In the genomic region with DNA sequence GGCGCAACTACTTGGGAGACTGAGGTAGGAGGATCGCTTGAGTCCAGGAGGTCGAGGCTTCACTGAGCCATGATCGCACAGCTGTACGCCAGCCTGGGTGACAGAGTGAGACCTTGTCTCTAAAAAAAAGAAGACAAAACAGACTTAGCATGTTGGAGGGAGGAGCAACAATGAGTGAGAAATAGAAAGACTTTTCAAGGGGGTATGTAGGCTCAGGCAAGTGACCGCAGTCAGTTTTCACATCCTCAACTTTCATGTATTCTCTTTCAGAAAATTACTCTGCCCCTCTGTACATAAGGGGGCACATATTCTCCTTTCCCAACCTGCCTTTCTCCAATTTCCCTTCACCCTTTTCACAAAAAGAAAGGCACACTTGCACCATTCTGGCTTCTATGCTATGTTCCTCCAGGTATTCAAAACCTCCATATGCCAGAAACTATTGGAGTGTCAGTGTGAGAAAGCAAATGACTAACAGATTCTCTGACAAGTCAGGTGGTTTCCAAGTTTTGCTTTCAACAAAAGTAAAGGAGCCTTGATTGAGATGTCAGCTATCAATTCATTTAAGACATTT, we compare ENCODE assay signal across 15 cellular contexts. TPM values are rescaled to one million over a fixed set of nuclear protein-coding genes. Genes with fewer than 3 reads are reported as not detected.
DNase-seq lines count a peak whose midpoint lies in the region; ATAC-seq and TF ChIP-seq lines count a peak whose summit lies in the region.
"Had no signal": no experiment of that assay in that cellular context is flagged by ENCODE, and none has a peak within 500 bp of the region (broad histone marks: within the 10 kb centered on the region; RNA-seq: fewer than 3 reads in every experiment).

No MANE protein-coding gene starts in this region.

- no peaks in the 10 kb centered on the region for H4K20me1 ChIP-seq in PC-3 (ENCODE audit: low read length)

- no peak overlapping the region for H3K4me2 ChIP-seq in PC-3 (ENCODE audit: low read length)

- CTCF ChIA-PET in PC-3 (lab: Charles Lee) = interaction anchor here (0.6 to 0.7 kb wide), 2 partner anchors 12 to 86 kb away, joined by 3 read pairs; no protein-coding TSS in a partner anchor

- H2AFZ ChIP-seq in PC-3 (ENCODE audit: low read length) = no peak overlapping the region

- POLR2A ChIA-PET in PC-3 (lab: Charles Lee; ENCODE audit: unreplicated experiment) = no interaction called here

- H3K79me2 ChIP-seq in PC-3 (ENCODE audit: low read length) = no peaks in the 10 kb centered on the region

- no peak overlapping the region for H3K9ac ChIP-seq in PC-3 (ENCODE audit: low read length)

- BruUV-seq in PC-3 (replicated peaks; lab: Mats Ljungman, UMichigan) = no TSS peak

- no peaks in the 10 kb centered on the region for H3K9me2 ChIP-seq in PC-3 (replicated peaks; ENCODE audit: low read length)

- 0 out of 2 replicates have a peak, but pooled peaks cover 10% of the 10 kb centered on the region for H3K36me3 ChIP-seq in PC-3 (ENCODE audit: low read depth, low read length)

- no peak overlapping the region for H3K4me3 ChIP-seq in PC-3 (ENCODE audit: low read length)
- H3K4me3 ChIP-seq: heart left ventricle, upper lobe of left lung had no signal

- H3K9me3 ChIP-seq in PC-3 (ENCODE audit: low read length) = no peaks in the 10 kb centered on the region

- H3K4me3 Mint-ChIP-seq in activated T-cell treated with anti-CD3 and anti-CD28 coated beads, Interleukin-2, amount 50 U/mL, for 4 hours = no peak overlapping the region
- H3K4me3 Mint-ChIP-seq in stimulated activated effector memory CD8-positive, alpha-beta T cell treated with anti-CD3 and anti-CD28 coated beads, Interleukin-12 subunit alpha, Interleukin-12 subunit beta, amount 100 ng/mL, for 72 hours = no peak overlapping the region

- ATAC-seq in activated T-cell treated with anti-CD3 and anti-CD28 coated beads, Interleukin-2, amount 50 U/mL, for 4 hours = peak; percentile 57 to 58
- ATAC-seq in GM21786 (IDR thresholded peaks at IDR 0.05; ENCODE audit: unreplicated experiment) = peak; percentile 70
- ATAC-seq in HG03280 (IDR thresholded peaks at IDR 0.05; ENCODE audit: unreplicated experiment) = peak; percentile 51
- ATAC-seq in stimulated activated effector memory CD8-positive, alpha-beta T cell treated with anti-CD3 and anti-CD28 coated beads, Interleukin-12 subunit alpha, Interleukin-12 subunit beta, amount 100 ng/mL, for 72 hours = peak; percentile 59
- ATAC-seq in PC-3 = no peak
- ATAC-seq: HCT116, heart left ventricle had no signal

- H3F3A ChIP-seq in PC-3 (ENCODE audit: low read length, unreplicated experiment) = no peaks in the 10 kb centered on the region

- no peak for TF ChIP-seq CTCF in PC-3 (conservative IDR thresholded peaks at IDR 0.05; ENCODE audit: low read depth, low read length)

- DNase-seq in activated T-cell treated with anti-CD3 and anti-CD28 coated beads, Interleukin-2, amount 50 U/mL, for 4 hours = no peak
- no peak for DNase-seq in activated T-cell treated with anti-CD3 and anti-CD28 coated beads for 4 hours
- DNase-seq in stimulated activated effector memory CD8-positive, alpha-beta T cell treated with anti-CD3 and anti-CD28 coated beads, Interleukin-12 subunit alpha, Interleukin-12 subunit beta, amount 100 ng/mL, for 72 hours (ENCODE audit: low spot score in 2 of 2) = no peak
- no peak for DNase-seq in hepatic stellate cell (ENCODE audit: low spot score)
- DNase-seq in PC-3 = no peak
- no peak for DNase-seq in NCI-H69 (lab: John Stamatoyannopoulos, UW)
- DNase-seq: cortex of kidney, heart left ventricle, upper lobe of left lung had no signal

- H3K4me1 ChIP-seq in PC-3 (ENCODE audit: insufficient read depth, low read length) = no peaks in the 10 kb centered on the region

- peaks cover 50% of the 10 kb centered on the region for H3K36me3 Mint-ChIP-seq in activated T-cell treated with anti-CD3 and anti-CD28 coated beads, Interleukin-2, amount 50 U/mL, for 4 hours (ENCODE audit: insufficient read depth)
- H3K36me3 Mint-ChIP-seq in stimulated activated effector memory CD8-positive, alpha-beta T cell treated with anti-CD3 and anti-CD28 coated beads, Interleukin-12 subunit alpha, Interleukin-12 subunit beta, amount 100 ng/mL, for 72 hours = peaks cover 58% of the 10 kb centered on the region

- no peaks in the 10 kb centered on the region for H3K27me3 ChIP-seq in PC-3 (ENCODE audit: low read length)
- H3K27me3 ChIP-seq: heart left ventricle, upper lobe of left lung had no signal

- H3K9me3 Mint-ChIP-seq in activated T-cell treated with anti-CD3 and anti-CD28 coated beads, Interleukin-2, amount 50 U/mL, for 4 hours = no peaks in the 10 kb centered on the region
- H3K9me3 Mint-ChIP-seq in stimulated activated effector memory CD8-positive, alpha-beta T cell treated with anti-CD3 and anti-CD28 coated beads, Interleukin-12 subunit alpha, Interleukin-12 subunit beta, amount 100 ng/mL, for 72 hours = no peaks in the 10 kb centered on the region

- peak overlapping the region; percentile 60 for H3K27ac Mint-ChIP-seq in stimulated activated effector memory CD8-positive, alpha-beta T cell treated with anti-CD3 and anti-CD28 coated beads, Interleukin-12 subunit alpha, Interleukin-12 subunit beta, amount 100 ng/mL, for 72 hours

- intact Hi-C loops in PC-3 (cut with micrococcal nuclease) = no loop called here

- H3K27me3 Mint-ChIP-seq in activated T-cell treated with anti-CD3 and anti-CD28 coated beads, Interleukin-2, amount 50 U/mL, for 4 hours (ENCODE audit: low read depth) = no peaks in the 10 kb centered on the region

- peaks cover 68% of the 10 kb centered on the region for H3K4me1 Mint-ChIP-seq in activated T-cell treated with anti-CD3 and anti-CD28 coated beads, Interleukin-2, amount 50 U/mL, for 4 hours (ENCODE audit: low read depth)
- peaks cover 68% of the 10 kb centered on the region for H3K4me1 Mint-ChIP-seq in stimulated activated effector memory CD8-positive, alpha-beta T cell treated with anti-CD3 and anti-CD28 coated beads, Interleukin-12 subunit alpha, Interleukin-12 subunit beta, amount 100 ng/mL, for 72 hours

- no peak overlapping the region for H3K27ac ChIP-seq in PC-3 (ENCODE audit: low read length)
- H3K27ac ChIP-seq: heart left ventricle, upper lobe of left lung had no signal

RNA-seq across cellular contexts. Expression of a gene that starts 7.6 kb away (rescaled TPM):
- 10 to 100 TPM; 14.0 to 19.3 (median 14.5) TPM for total RNA-seq in activated T-cell treated with anti-CD3 and anti-CD28 coated beads, Interleukin-2, amount 50 U/mL, for 4 hours
- total RNA-seq in PC-3 (2014; rRNA removed) = 4.4 and 5.3 TPM in 2 replicates

RNA-seq across cellular contexts. Expression of a gene that starts 7.7 kb away (rescaled TPM):
- total RNA-seq in activated T-cell treated with anti-CD3 and anti-CD28 coated beads, Interleukin-2, amount 50 U/mL, for 4 hours = 1 to 10 TPM; 5.2 to 7.5 (median 7.1) TPM
- total RNA-seq in PC-3 (2014; rRNA removed) = 2.2 and 2.6 TPM in 2 replicates

RNA-seq across cellular contexts. Expression of a gene that starts 42.0 kb away (rescaled TPM):
- not detected for total RNA-seq in activated T-cell treated with anti-CD3 and anti-CD28 coated beads, Interleukin-2, amount 50 U/mL, for 4 hours
- not detected in 2 replicates for total RNA-seq in PC-3 (2014; rRNA removed)
- total RNA-seq: A673, M059J, mesenteric fat pad had no signal
